8 cellular contexts compared by ENCODE assay signal in the genomic region with DNA sequence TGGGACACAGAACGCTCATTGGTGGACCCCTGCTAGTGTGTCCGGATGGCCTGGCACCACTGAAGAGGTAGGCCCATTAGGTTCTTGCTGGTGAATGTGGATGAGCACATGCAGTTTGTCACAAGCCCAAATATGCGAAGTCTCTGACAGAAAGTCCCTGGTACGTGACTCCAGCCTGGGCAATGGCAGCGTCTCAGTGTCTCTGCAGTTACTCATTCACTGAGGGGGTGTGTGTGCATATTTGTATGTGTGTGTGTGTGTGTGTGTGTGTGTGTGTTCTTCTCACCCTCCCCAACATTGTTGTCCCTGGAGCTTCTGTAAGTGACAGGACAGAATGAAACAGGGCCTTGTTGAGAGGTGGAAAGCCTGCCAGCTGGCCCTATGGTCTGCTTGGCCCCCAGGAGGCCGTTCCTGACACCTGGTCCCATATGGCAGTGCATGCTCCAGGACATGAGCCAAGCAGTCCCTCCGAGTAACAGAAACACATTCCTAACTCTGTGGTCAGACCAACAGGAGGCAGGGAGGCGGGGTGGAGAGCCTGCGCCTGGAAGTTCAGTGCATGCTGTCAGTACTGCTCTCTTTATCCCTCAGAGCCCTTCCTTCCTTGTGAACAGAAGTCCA.
A peak's percentile ranks its signal among the peaks of the same experiment; 100 is the strongest.
DNase-seq lines count a peak whose midpoint lies in the region; ATAC-seq and TF ChIP-seq lines count a peak whose summit lies in the region.

No MANE protein-coding gene starts in this region.

- H3K27ac ChIP-seq in right atrium auricular region (peak overlapping the region; percentile 29 to 80), stomach smooth muscle (ENCODE audit: low read length) (peak overlapping the region; percentile 41)

- H3K27me3 ChIP-seq in right atrium auricular region (no peaks in the 10 kb centered on the region), stomach smooth muscle (ENCODE audit: control insufficient read depth in 1 of 2, insufficient read depth in 2 of 2, low read length in 2 of 2) (no peaks in the 10 kb centered on the region)

- TF ChIP-seq CTCF in right atrium auricular region (IDR thresholded peaks at IDR 0.05), result peak in 1 of 2 donors; percentile 31

- H3K9me3 ChIP-seq in right atrium auricular region, result no peaks in the 10 kb centered on the region
- H3K9me3 ChIP-seq in stomach smooth muscle (ENCODE audit: control insufficient read depth in 2 of 2, low read length in 2 of 2), result no peaks in the 10 kb centered on the region

- no peak overlapping the region for H3K9ac ChIP-seq in stomach smooth muscle (ENCODE audit: low read length in 2 of 2)

- H3K36me3 ChIP-seq in right atrium auricular region, result no peaks in the 10 kb centered on the region
- H3K36me3 ChIP-seq in stomach smooth muscle (ENCODE audit: control insufficient read depth in 2 of 2, insufficient read depth in 2 of 2, low read length in 2 of 2), result no peaks in the 10 kb centered on the region

- ATAC-seq in GM18498 (IDR thresholded peaks at IDR 0.05; ENCODE audit: unreplicated experiment) (no peak), GM21526 (IDR thresholded peaks at IDR 0.05; ENCODE audit: low FRiP score, unreplicated experiment) (no peak)
- ATAC-seq in activated CD4-positive, CD25-positive, alpha-beta regulatory T cell treated with anti-CD3 and anti-CD28 coated beads, Interleukin-2, amount 50 U/mL, for 24 hours, result no peak

- no peak overlapping the region for H3K4me3 ChIP-seq in right atrium auricular region
- peak overlapping the region in 1 of 2 donors; percentile 29 for H3K4me3 ChIP-seq in stomach smooth muscle (ENCODE audit: low read length in 2 of 2)

- peaks cover 0 to 17% of the 10 kb centered on the region in 2 donors for H3K4me1 ChIP-seq in right atrium auricular region
- H3K4me1 ChIP-seq in stomach smooth muscle (ENCODE audit: control insufficient read depth, insufficient read depth, low read length), result peaks cover 10% of the 10 kb centered on the region

- peak; percentile 90 for DNase-seq in HS-5 (ENCODE audit: low read depth)
- DNase-seq in amniotic epithelial cell (ENCODE audit: low read depth), result peak; percentile 89
- DNase-seq in right atrium auricular region (ENCODE audit: low spot score), result peak; percentile 90
- no peak for DNase-seq in globus pallidus (ENCODE audit: low spot score)
